8 cellular contexts compared by ENCODE assay signal in the genomic region with DNA sequence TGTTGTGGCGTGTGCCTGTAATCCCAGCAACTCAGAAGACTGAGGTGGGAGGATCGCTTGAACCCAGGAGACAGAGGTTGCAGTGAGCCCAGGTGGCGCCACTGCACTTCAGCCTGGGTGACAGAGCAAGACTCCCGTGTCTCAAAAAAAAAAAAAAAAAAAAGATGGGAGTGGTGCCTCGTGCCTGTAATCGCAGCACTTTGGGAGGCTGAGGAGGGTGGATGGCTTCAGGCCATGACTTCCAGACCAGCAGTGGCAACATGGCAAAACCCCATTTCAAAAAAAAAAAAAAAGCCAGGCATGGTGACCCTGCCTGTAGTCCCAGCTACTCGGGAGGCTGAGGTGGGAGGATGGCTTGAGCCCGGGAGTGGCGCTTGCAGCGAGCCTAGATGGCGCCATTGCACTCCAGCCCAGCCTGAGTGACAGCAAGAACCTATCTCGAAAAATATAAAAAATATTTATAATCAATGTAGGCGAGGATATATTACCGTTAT.
DNase-seq lines count a peak whose midpoint lies in the region; ATAC-seq lines count a peak whose summit lies in the region.

No MANE protein-coding gene starts in this region.

- DNase-seq in GM03348 (ENCODE audit: low spot score) = peak; percentile 20
- DNase-seq in NOMO-1 (lab: John Stamatoyannopoulos, UW; ENCODE audit: unreplicated experiment in 2 of 2) = peak; percentile 29 to 39
- peak; percentile 62 for DNase-seq in activated T-cell treated with anti-CD3 and anti-CD28 coated beads, Interleukin-2, amount 50 U/mL, for 1 hour
- DNase-seq in fibroblast of the conjunctiva (ENCODE audit: low read depth) = peak; percentile 55
- peak; percentile 21 for DNase-seq in putamen (ENCODE audit: low spot score)
- no peak for DNase-seq in epidermal melanocyte (ENCODE audit: insufficient read length, low spot score)

- peak; percentile 56 for ATAC-seq in HG02885 (IDR thresholded peaks at IDR 0.05; ENCODE audit: poor library complexity, unreplicated experiment)
- no peak for ATAC-seq in GM19463 (IDR thresholded peaks at IDR 0.05; ENCODE audit: unreplicated experiment)
